ENCODE assay signal across 7 cellular contexts in genomic region chr12:1594045-1594294, GRCh38. TPM values are rescaled to one million over a fixed set of nuclear protein-coding genes. Genes with fewer than 3 reads are reported as not detected.
A peak's percentile ranks its signal among the peaks of the same experiment; 100 is the strongest.
DNase-seq lines count a peak whose midpoint lies in the region; ATAC-seq lines count a peak whose summit lies in the region.

No MANE protein-coding gene starts in this region.

- H3K36me3 ChIP-seq in ectodermal cell (ENCODE audit: control insufficient read depth, insufficient read depth, low read length) (no peaks in the 10 kb centered on the region), aorta (ENCODE audit: control insufficient read depth in 1 of 2, insufficient read depth in 2 of 2, low read length in 1 of 2) (no peaks in the 10 kb centered on the region)

- H3K27me3 ChIP-seq in ectodermal cell (ENCODE audit: control insufficient read depth, insufficient read depth, low read length, poor library complexity, severe bottlenecking) (peaks cover 11% of the 10 kb centered on the region), mononuclear cell (ENCODE audit: insufficient read depth, low read length) (no peaks in the 10 kb centered on the region), aorta (ENCODE audit: control insufficient read depth in 1 of 2, insufficient read depth in 2 of 2, low read length in 1 of 2) (no peaks in the 10 kb centered on the region)

- H3K4me3 ChIP-seq in GM08714 (ENCODE audit: low read length) (peak overlapping the region; percentile 75; the same call in 1 of the 2 replicates), ectodermal cell (ENCODE audit: insufficient read depth, low read depth, low read length) (peak overlapping the region; percentile 86), mononuclear cell (ENCODE audit: low read length) (peak overlapping the region; percentile 67), aorta (ENCODE audit: low read length in 2 of 2) (peak overlapping the region; percentile 70 to 73)

- H3K9me3 ChIP-seq in ectodermal cell (ENCODE audit: control insufficient read depth, low read length) (no peaks in the 10 kb centered on the region), mononuclear cell (ENCODE audit: low read depth, low read length) (no peaks in the 10 kb centered on the region), aorta (ENCODE audit: control insufficient read depth, low read length) (no peaks in the 10 kb centered on the region)

- H3K4me1 ChIP-seq in ectodermal cell (ENCODE audit: control insufficient read depth, insufficient read depth, low read length) (peaks cover 17% of the 10 kb centered on the region), mononuclear cell (ENCODE audit: insufficient read depth, low read length) (peaks cover 49% of the 10 kb centered on the region), aorta (ENCODE audit: control insufficient read depth in 1 of 2, insufficient read depth in 2 of 2, low read length in 2 of 2) (peaks cover 0 to 3% of the 10 kb centered on the region in 2 donors)

- WGBS in ectodermal cell, 2 experiments: 0 to 1% methylated on average over 36 of the region's 36 CpGs
- 0 to 1% methylated on average over 3 to 36 of the region's 36 CpGs for WGBS in aorta, 2 donors

- H3K27ac ChIP-seq in ectodermal cell (ENCODE audit: insufficient read depth, low read depth, low read length, poor library complexity, severe bottlenecking): no peak overlapping the region
- H3K27ac ChIP-seq in aorta (ENCODE audit: low read depth in 1 of 2, low read length in 2 of 2): peak overlapping the region in 1 of 2 donors; percentile 65

- peak; percentile 48 for ATAC-seq in GM21360 (IDR thresholded peaks at IDR 0.05; ENCODE audit: unreplicated experiment)
- peak; percentile 44 for ATAC-seq in HG03571 (IDR thresholded peaks at IDR 0.05; ENCODE audit: unreplicated experiment)
- peak; percentile 49 for ATAC-seq in aorta (ENCODE audit: low FRiP score)

- intact Hi-C loops in aorta (cut with DNase I): no loop called here

- DNase-seq in SK-N-DZ (ENCODE audit: low spot score) (peak; percentile 43), aorta (peak in 1 of 2 donors; percentile 85)

RNA-seq across cellular contexts. Expression of gene FBXL14, which starts 0.4 kb away (rescaled TPM):
- polyA plus RNA-seq in SK-N-DZ (2014; cell fraction: cytosol; rRNA removed): 12.5 and 15.9 TPM in 2 replicates
- polyA plus RNA-seq in SK-N-DZ (2014; cell fraction: nucleus; rRNA removed): 7.8 and 8.2 TPM in 2 replicates
- 37.0 TPM for polyA plus RNA-seq in ectodermal cell (2013, experiment 1 of 4)
- 44.7 TPM for polyA plus RNA-seq in ectodermal cell (2013, experiment 2 of 4)
- polyA plus RNA-seq in ectodermal cell (2013, experiment 3 of 4): 37.8 TPM
- 43.9 TPM for polyA plus RNA-seq in ectodermal cell (2013, experiment 4 of 4)
- 21.1 TPM for total RNA-seq in mononuclear cell
- total RNA-seq in aorta: 10 to 100 TPM in 1 of 2 donors, 1 to 10 TPM in 1; 8.0 to 13.2 TPM
- 1 to 10 TPM; 2.8 to 7.1 TPM for polyA plus RNA-seq in aorta

RNA-seq across cellular contexts. Expression of gene WNT5B, which starts 35.1 kb away (rescaled TPM):
- polyA plus RNA-seq in SK-N-DZ (2014; cell fraction: cytosol; rRNA removed): 3.0 and 3.9 TPM in 2 replicates
- polyA plus RNA-seq in SK-N-DZ (2014; cell fraction: nucleus; rRNA removed): 2.4 and 7.0 TPM in 2 replicates
- 28.0 TPM for polyA plus RNA-seq in ectodermal cell (2013, experiment 1 of 4)
- polyA plus RNA-seq in ectodermal cell (2013, experiment 2 of 4): 57.3 TPM
- 25.5 TPM for polyA plus RNA-seq in ectodermal cell (2013, experiment 3 of 4)
- 34.2 TPM for polyA plus RNA-seq in ectodermal cell (2013, experiment 4 of 4)
- not detected for total RNA-seq in mononuclear cell
- 10 to 100 TPM in 1 of 2 donors, 1 to 10 TPM in 1; 4.2 to 11.2 TPM for total RNA-seq in aorta
- polyA plus RNA-seq in aorta: 1 to 10 TPM in 1 of 2 donors, under 1 TPM in 1; 0.88 to 1.3 TPM
